ENCODE assay signal across 9 cellular contexts in the genomic region with DNA sequence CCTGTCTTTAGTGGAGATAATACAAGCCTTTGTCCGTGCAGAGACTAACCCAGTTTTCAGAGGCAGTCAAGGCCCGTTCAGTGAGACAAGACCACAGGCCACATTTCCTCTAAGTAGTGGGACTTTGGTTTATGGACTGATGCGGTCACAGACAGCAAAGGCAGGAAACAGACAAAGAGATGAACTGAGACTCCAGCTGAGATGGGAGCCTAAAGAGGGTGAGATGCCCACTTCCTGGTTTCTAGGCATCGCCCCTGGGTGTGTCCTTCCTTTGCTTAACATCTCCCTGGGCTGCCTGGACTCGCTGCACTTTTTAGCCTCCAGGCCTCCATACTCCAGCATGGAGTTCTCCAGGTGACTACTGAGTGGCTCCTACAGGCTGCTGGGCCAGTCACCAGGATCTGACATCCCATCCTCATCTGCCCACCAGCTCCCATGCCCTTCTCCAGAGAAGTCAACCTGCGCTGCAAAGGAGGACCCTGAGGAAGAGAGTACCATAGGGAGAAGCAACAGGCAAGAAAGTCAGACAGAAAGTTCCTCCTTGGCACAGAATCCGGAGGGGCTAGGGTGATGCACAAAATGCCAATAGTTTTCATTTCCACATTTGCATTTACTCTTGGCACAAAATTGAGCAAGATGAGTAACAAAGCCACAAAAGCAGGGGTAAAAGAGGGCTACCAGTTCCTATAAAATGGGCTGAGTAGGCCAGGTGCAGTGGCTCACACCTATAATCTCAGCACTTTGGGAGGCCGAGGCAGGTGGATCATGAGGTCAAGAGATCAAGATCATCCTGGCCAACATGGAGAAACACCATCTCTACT. TPM values are rescaled to one million over a fixed set of nuclear protein-coding genes. Genes with fewer than 3 reads are reported as not detected.
DNase-seq lines count a peak whose midpoint lies in the region; ATAC-seq and TF ChIP-seq lines count a peak whose summit lies in the region.
"Had no signal": no experiment of that assay in that cellular context is flagged by ENCODE, and none has a peak within 500 bp of the region (broad histone marks: within the 10 kb centered on the region; RNA-seq: fewer than 3 reads in every experiment).

No MANE protein-coding gene starts in this region.

- no peaks in the 10 kb centered on the region for H3K9me3 Mint-ChIP-seq in activated T-cell treated with anti-CD3 and anti-CD28 coated beads, Interleukin-2, amount 50 U/mL, for 72 hours

- H3K4me1 Mint-ChIP-seq in activated T-cell treated with anti-CD3 and anti-CD28 coated beads, Interleukin-2, amount 50 U/mL, for 72 hours (ENCODE audit: low read depth), result peaks cover 89% of the 10 kb centered on the region

- H3K9me3 ChIP-seq in Loucy (ENCODE audit: insufficient read depth, low read depth, low read length), result no peaks in the 10 kb centered on the region
- no peaks in the 10 kb centered on the region for H3K9me3 ChIP-seq in mucosa of descending colon

- H3K4me2 ChIP-seq in Loucy (ENCODE audit: low read depth, low read length, poor library complexity, severe bottlenecking), result peak overlapping the region; percentile 62

- no peaks in the 10 kb centered on the region for H4K20me1 ChIP-seq in Loucy (ENCODE audit: insufficient read depth, low read length, poor library complexity, severe bottlenecking)

- H3K36me3 ChIP-seq in Loucy (ENCODE audit: insufficient read depth, low read length) (peaks cover 18% of the 10 kb centered on the region; the same call in 1 of the 2 replicates), mucosa of descending colon (ENCODE audit: low read depth) (peaks cover 7% of the 10 kb centered on the region)

- H3F3A ChIP-seq in Loucy (ENCODE audit: low read depth), result no peaks in the 10 kb centered on the region

- no peak overlapping the region for H2AFZ ChIP-seq in Loucy (ENCODE audit: low read length)

- H3K4me3 ChIP-seq in Loucy (ENCODE audit: low read length, poor library complexity, severe bottlenecking), result peak overlapping the region; percentile 46
- H3K4me3 ChIP-seq in mucosa of descending colon, result no peak overlapping the region

- peak overlapping the region; percentile 66 to 84 for H3K4me3 Mint-ChIP-seq in activated T-cell treated with anti-CD3 and anti-CD28 coated beads, Interleukin-2, amount 50 U/mL, for 72 hours

- H3K9ac ChIP-seq in Loucy (ENCODE audit: low read depth, low read length, poor library complexity, severe bottlenecking), result no peak overlapping the region

- intact Hi-C loops in mucosa of descending colon (cut with DNase I, micrococcal nuclease), result no loop called here

- DNase-seq in GF-D8 (lab: John Stamatoyannopoulos, UW) (peak; percentile 84), mucosa of descending colon (no peak), DMS114 treated with DMSO at 0.1 percent for 48 hours (lab: John Stamatoyannopoulos, UW; ENCODE audit: unreplicated experiment) (no peak), NCI-H1694 (lab: John Stamatoyannopoulos, UW) (no peak)
- DNase-seq in activated T-cell treated with anti-CD3 and anti-CD28 coated beads, Interleukin-2, amount 50 U/mL, for 72 hours, result peak; percentile 43 to 51
- DNase-seq: NCI-H2107 had no signal

- no peaks in the 10 kb centered on the region for H3K27me3 ChIP-seq in Loucy (ENCODE audit: insufficient read depth, low read length, poor library complexity, severe bottlenecking)

- TF ChIP-seq CTCF in Loucy (conservative IDR thresholded peaks at IDR 0.05; ENCODE audit: low read length) (no peak), mucosa of descending colon (IDR thresholded peaks at IDR 0.05) (no peak)

- peaks cover 23 to 33% of the 10 kb centered on the region in 2 donors for H3K36me3 Mint-ChIP-seq in activated T-cell treated with anti-CD3 and anti-CD28 coated beads, Interleukin-2, amount 50 U/mL, for 72 hours (ENCODE audit: insufficient read depth in 2 of 2)

- peak overlapping the region; percentile 94 for H3K27ac Mint-ChIP-seq in activated T-cell treated with anti-CD3 and anti-CD28 coated beads, Interleukin-2, amount 50 U/mL, for 72 hours

- no peaks in the 10 kb centered on the region for H3K9me2 ChIP-seq in Loucy (replicated peaks; ENCODE audit: low read depth, low read length)

- H3K79me2 ChIP-seq in Loucy (ENCODE audit: insufficient read depth, low read length), result no peaks in the 10 kb centered on the region

- H3K4me1 ChIP-seq in Loucy (ENCODE audit: insufficient read depth, low read length, poor library complexity, severe bottlenecking) (peaks cover 28% of the 10 kb centered on the region), mucosa of descending colon (ENCODE audit: low read depth) (peaks cover 6% of the 10 kb centered on the region)

- peak; percentile 45 to 50 for ATAC-seq in activated T-cell treated with anti-CD3 and anti-CD28 coated beads, Interleukin-2, amount 50 U/mL, for 72 hours (replicated peaks in 1 of 2)
- ATAC-seq in mucosa of descending colon (peak; percentile 64), HG02623 (IDR thresholded peaks at IDR 0.05; ENCODE audit: unreplicated experiment) (no peak), HG03354 (IDR thresholded peaks at IDR 0.05; ENCODE audit: poor library complexity, severe bottlenecking, unreplicated experiment) (no peak)

- H3K27me3 Mint-ChIP-seq in activated T-cell treated with anti-CD3 and anti-CD28 coated beads, Interleukin-2, amount 50 U/mL, for 72 hours (ENCODE audit: low read depth), result no peaks in the 10 kb centered on the region

RNA-seq across cellular contexts. Expression of a gene that starts 15.1 kb away (rescaled TPM):
- 10 to 100 TPM; 26.0 to 81.0 TPM for total RNA-seq in activated T-cell treated with anti-CD3 and anti-CD28 coated beads, Interleukin-2, amount 50 U/mL, for 72 hours
- total RNA-seq in mucosa of descending colon, result 10 to 100 TPM in 2 of 3 donors, 1 to 10 TPM in 1; 3.8 to 17.7 (median 15.6) TPM

RNA-seq across cellular contexts. Expression of a gene that starts 26.9 kb away (rescaled TPM):
- 10 to 100 TPM; 84.7 to 96.1 TPM for total RNA-seq in activated T-cell treated with anti-CD3 and anti-CD28 coated beads, Interleukin-2, amount 50 U/mL, for 72 hours
- total RNA-seq in mucosa of descending colon, result 10 to 100 TPM; 14.2 to 20.6 (median 19.2) TPM

RNA-seq across cellular contexts. Expression of a gene that starts 47.4 kb away (rescaled TPM):
- total RNA-seq in activated T-cell treated with anti-CD3 and anti-CD28 coated beads, Interleukin-2, amount 50 U/mL, for 72 hours, result 1 to 10 TPM in 1 of 2 donors, under 1 TPM in 1; 0.41 to 1.5 TPM
- 10 to 100 TPM; 17.3 to 45.4 (median 30.9) TPM for total RNA-seq in mucosa of descending colon

RNA-seq across cellular contexts. Expression of a gene that starts 56.8 kb away (rescaled TPM):
- total RNA-seq in activated T-cell treated with anti-CD3 and anti-CD28 coated beads, Interleukin-2, amount 50 U/mL, for 72 hours, result 10 to 100 TPM; 58.4 to 59.0 TPM
- 10 to 100 TPM; 29.1 to 33.7 (median 31.0) TPM for total RNA-seq in mucosa of descending colon

Comparison
In these comparisons a context has a peak if more than half of its experiments do, and no peak if none do; other contexts are left out.
1. DNase-seq: peak in GF-D8 (single experiment) and activated T-cell treated with anti-CD3 and anti-CD28 coated beads, Interleukin-2, amount 50 U/mL, for 72 hours (2 of 2); none in mucosa of descending colon (0 of 3), DMS114 treated with DMSO at 0.1 percent for 48 hours (single experiment) and NCI-H1694 (single experiment).
2. ATAC-seq: peak in activated T-cell treated with anti-CD3 and anti-CD28 coated beads, Interleukin-2, amount 50 U/mL, for 72 hours (2 of 2) and mucosa of descending colon (single experiment); none in HG02623 (single experiment) and HG03354 (single experiment).
3. RNA of a gene that starts 47.4 kb away (total RNA-seq): 17.3 to 45.4 TPM in mucosa of descending colon; 0.41 to 1.5 TPM in activated T-cell treated with anti-CD3 and anti-CD28 coated beads, Interleukin-2, amount 50 U/mL, for 72 hours; every median in the first group is over 4 times any median in the second.